Comparison of ENCODE assay signal across 17 cellular contexts in the genomic region with DNA sequence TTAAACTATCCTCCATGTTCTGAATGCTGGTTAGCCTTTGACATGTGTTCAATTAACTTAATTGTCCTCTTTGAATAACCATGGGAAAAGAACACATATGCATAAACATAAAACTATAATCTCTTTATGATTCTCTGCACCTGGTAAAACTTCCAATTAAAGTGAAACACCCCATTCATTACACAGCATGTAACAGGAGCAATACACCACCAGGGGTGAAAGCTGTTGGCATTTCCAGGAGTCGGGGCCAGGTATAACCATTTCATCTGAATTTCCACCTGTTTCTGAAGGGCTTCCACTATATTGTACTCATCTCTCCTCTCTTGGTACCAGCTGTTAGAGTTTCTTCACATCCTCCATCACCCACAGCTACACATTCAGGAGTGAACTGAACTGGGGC.
"Had no signal": no experiment of that assay in that cellular context is flagged by ENCODE, and none has a peak within 500 bp of the region (broad histone marks: within the 10 kb centered on the region; RNA-seq: fewer than 3 reads in every experiment).

No MANE protein-coding gene starts in this region.

- H3K27me3 ChIP-seq: breast epithelium, gastroesophageal sphincter, sigmoid colon, spleen, suprapubic skin, upper lobe of left lung had no signal

- H3K4me3 ChIP-seq: breast epithelium, gastroesophageal sphincter, sigmoid colon, spleen, suprapubic skin, upper lobe of left lung had no signal

- DNase-seq: activated CD4-positive, alpha-beta T cell treated with anti-CD3 and anti-CD28 coated beads, Interleukin-2, amount 10 ng/mL, durations not matched to agents 7 days and 5 days; activated CD4-positive, CD25-positive, alpha-beta regulatory T cell; activated naive CD4-positive, alpha-beta T cell; activated naive CD8-positive, alpha-beta T cell treated with anti-CD3 and anti-CD28 coated beads, Interleukin-2, amount 10 ng/mL, durations not matched to agents 7 days and 5 days; erythroblast; midbrain; naive B cell; sigmoid colon; spleen; T-helper 17 cell; upper lobe of left lung had no signal

- H3K36me3 Mint-ChIP-seq: activated naive CD8-positive, alpha-beta T cell treated with anti-CD3 and anti-CD28 coated beads, Interleukin-2, amount 10 ng/mL, durations not matched to agents 7 days and 5 days; naive B cell had no signal

- H3K4me1 ChIP-seq: breast epithelium, gastroesophageal sphincter, parathyroid adenoma, sigmoid colon, spleen, suprapubic skin, upper lobe of left lung had no signal

- ATAC-seq: gastroesophageal sphincter, left lobe of liver, T-helper 17 cell had no signal

- H3K4me1 Mint-ChIP-seq: activated CD4-positive, alpha-beta T cell treated with anti-CD3 and anti-CD28 coated beads, Interleukin-2, amount 10 ng/mL, durations not matched to agents 7 days and 5 days; activated naive CD8-positive, alpha-beta T cell treated with anti-CD3 and anti-CD28 coated beads, Interleukin-2, amount 10 ng/mL, durations not matched to agents 7 days and 5 days; naive B cell; T-helper 17 cell had no signal

- H3K36me3 ChIP-seq: breast epithelium, gastroesophageal sphincter, sigmoid colon, spleen, suprapubic skin, upper lobe of left lung had no signal

- H3K4me3 Mint-ChIP-seq: activated CD4-positive, alpha-beta T cell treated with anti-CD3 and anti-CD28 coated beads, Interleukin-2, amount 10 ng/mL, durations not matched to agents 7 days and 5 days; activated naive CD8-positive, alpha-beta T cell treated with anti-CD3 and anti-CD28 coated beads, Interleukin-2, amount 10 ng/mL, durations not matched to agents 7 days and 5 days; naive B cell; stimulated activated naive CD8-positive, alpha-beta T cell treated with anti-CD3 and anti-CD28 coated beads, Interleukin-15, Interleukin-2, amounts not matched to agents 100 ng/mL and 50 ng/mL, for 24 hours; T-helper 17 cell had no signal

- H3K27me3 Mint-ChIP-seq: activated CD4-positive, alpha-beta T cell treated with anti-CD3 and anti-CD28 coated beads, Interleukin-2, amount 10 ng/mL, durations not matched to agents 7 days and 5 days; activated naive CD8-positive, alpha-beta T cell treated with anti-CD3 and anti-CD28 coated beads, Interleukin-2, amount 10 ng/mL, durations not matched to agents 7 days and 5 days; naive B cell; stimulated activated naive CD8-positive, alpha-beta T cell treated with anti-CD3 and anti-CD28 coated beads, Interleukin-15, Interleukin-2, amounts not matched to agents 100 ng/mL and 50 ng/mL, for 24 hours; T-helper 17 cell had no signal

- H3K9me3 ChIP-seq: breast epithelium, gastroesophageal sphincter, sigmoid colon, spleen, suprapubic skin, upper lobe of left lung had no signal

- H3K27ac Mint-ChIP-seq: activated CD4-positive, alpha-beta T cell treated with anti-CD3 and anti-CD28 coated beads, Interleukin-2, amount 10 ng/mL, durations not matched to agents 7 days and 5 days; activated naive CD8-positive, alpha-beta T cell treated with anti-CD3 and anti-CD28 coated beads, Interleukin-2, amount 10 ng/mL, durations not matched to agents 7 days and 5 days; naive B cell; stimulated activated naive CD8-positive, alpha-beta T cell treated with anti-CD3 and anti-CD28 coated beads, Interleukin-15, Interleukin-2, amounts not matched to agents 100 ng/mL and 50 ng/mL, for 24 hours; T-helper 17 cell had no signal

- H3K27ac ChIP-seq: breast epithelium, gastroesophageal sphincter, parathyroid adenoma, sigmoid colon, spleen, suprapubic skin, upper lobe of left lung had no signal
